Comparison of ENCODE assay signal across 13 cellular contexts in genomic region chr6:139736507-139736906, GRCh38.
DNase-seq lines count a peak whose midpoint lies in the region; ATAC-seq, FAIRE-seq and TF ChIP-seq lines count a peak whose summit lies in the region.
"Had no signal": no experiment of that assay in that cellular context is flagged by ENCODE, and none has a peak within 500 bp of the region (broad histone marks: within the 10 kb centered on the region; RNA-seq: fewer than 3 reads in every experiment).

No MANE protein-coding gene starts in this region.

- FAIRE-seq in D721Med (lab: Jason Lieb, UNC): no peak
- FAIRE-seq: astrocyte had no signal

- no peaks in the 10 kb centered on the region for H3K27me3 ChIP-seq in brain microvascular endothelial cell (replicated peaks)
- H3K27me3 ChIP-seq in right atrium auricular region: no peaks in the 10 kb centered on the region
- H3K27me3 ChIP-seq: suprapubic skin had no signal

- DNase-seq in NOMO-1 (lab: John Stamatoyannopoulos, UW; ENCODE audit: unreplicated experiment in 2 of 2) (peak; percentile 51 to 76), brain microvascular endothelial cell (no peak), right atrium auricular region (ENCODE audit: low spot score) (no peak), D721Med (ENCODE audit: insufficient read length, low spot score) (no peak), ureter (ENCODE audit: low spot score) (no peak)
- DNase-seq: DMS 273 treated with DMSO at 0.1 percent for 48 hours, hypothalamus, NCI-H1092 treated with DMSO at 0.1 percent for 48 hours, T1000 had no signal

- H3K36me3 ChIP-seq in brain microvascular endothelial cell (replicated peaks) (no peaks in the 10 kb centered on the region), right atrium auricular region (no peaks in the 10 kb centered on the region)
- H3K36me3 ChIP-seq: suprapubic skin had no signal

- in situ Hi-C loops in brain microvascular endothelial cell (cut with HindIII; ENCODE audit: low pct_ligation_motif_present, low sequenced_read_pairs): no loop called here

- H3K4me1 ChIP-seq in right atrium auricular region: no peaks in the 10 kb centered on the region

- H3K4me3 ChIP-seq in brain microvascular endothelial cell (ENCODE audit: low read depth, low read length) (no peak overlapping the region), right atrium auricular region (no peak overlapping the region)
- H3K4me3 ChIP-seq: suprapubic skin had no signal

- H3K9me3 ChIP-seq in right atrium auricular region: no peaks in the 10 kb centered on the region
- H3K9me3 ChIP-seq: suprapubic skin had no signal

- TF ChIP-seq CTCF in brain microvascular endothelial cell (IDR thresholded peaks at IDR 0.05; ENCODE audit: low read depth, low read length, missing control alignments): no peak
- no peak for TF ChIP-seq CTCF in right atrium auricular region (IDR thresholded peaks at IDR 0.05)
- no peak for TF ChIP-seq CTCF in D721Med (IDR thresholded peaks at IDR 0.05; ENCODE audit: insufficient read depth, missing control alignments)

- H3K27ac ChIP-seq in brain microvascular endothelial cell (no peak overlapping the region), right atrium auricular region (no peak overlapping the region)
- H3K27ac ChIP-seq: suprapubic skin had no signal

- ATAC-seq in GM21390 (IDR thresholded peaks at IDR 0.05; ENCODE audit: unreplicated experiment): peak; percentile 96
- peak; percentile 75 for ATAC-seq in HG03039 (IDR thresholded peaks at IDR 0.05; ENCODE audit: unreplicated experiment)

Comparison
In these comparisons a context has a peak if more than half of its experiments do, and no peak if none do; other contexts are left out.
1. DNase-seq: peak in NOMO-1 (2 of 2); none in brain microvascular endothelial cell (single experiment), right atrium auricular region (single experiment), D721Med (single experiment) and ureter (single experiment).